Comparison of ENCODE assay signal across 8 cellular contexts in the genomic region with DNA sequence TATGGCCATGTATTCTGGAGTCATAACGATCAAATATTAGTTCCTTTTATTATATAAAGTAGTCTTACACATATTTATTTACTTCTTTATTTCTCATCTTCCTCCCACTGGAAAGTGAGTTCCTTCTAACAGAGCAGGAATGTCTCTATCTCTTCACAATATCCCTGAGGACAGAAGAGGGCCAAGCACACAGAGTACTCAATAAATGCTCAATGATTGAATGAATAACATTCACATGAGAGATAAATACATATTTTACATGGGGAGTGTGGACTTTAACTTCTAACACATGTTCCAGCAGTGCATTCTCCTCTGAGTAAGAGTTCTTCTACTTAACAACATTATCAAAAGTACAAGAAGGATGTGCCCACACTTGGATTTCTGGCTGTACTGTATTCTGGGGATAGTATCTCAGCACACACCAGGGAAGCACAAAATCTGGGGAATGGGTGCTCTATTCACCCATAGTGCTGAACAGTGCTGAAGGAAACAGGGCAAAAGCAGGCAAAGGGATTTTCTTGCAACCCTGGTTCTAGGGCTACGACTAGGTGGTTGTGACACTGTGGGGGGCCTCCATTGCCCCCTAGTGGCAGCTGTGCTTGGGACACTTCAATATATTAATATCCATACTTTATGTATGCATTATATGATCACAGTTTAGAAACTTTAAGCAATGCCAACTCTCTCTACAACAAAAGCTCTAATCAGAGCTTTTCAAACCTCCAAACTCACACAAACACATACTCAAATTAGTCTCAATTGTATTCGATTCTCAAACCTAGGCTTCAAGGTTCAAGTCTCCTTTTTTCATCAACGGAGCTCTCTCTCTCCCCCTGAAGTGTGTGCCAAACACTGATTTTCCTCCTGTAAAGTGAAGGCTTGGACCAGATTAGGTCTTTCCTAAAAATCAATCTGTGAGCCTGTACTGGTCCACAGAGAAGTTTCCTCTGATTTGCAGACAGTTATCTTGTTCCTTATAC.
DNase-seq lines count a peak whose midpoint lies in the region; ATAC-seq and TF ChIP-seq lines count a peak whose summit lies in the region.

No MANE protein-coding gene starts in this region.

- intact Hi-C loops in Right ventricle myocardium inferior (cut with DNase I), result loop anchor here (5.0 kb wide), 1 partner anchor 223 kb away; no protein-coding TSS in a partner anchor
- intact Hi-C loops in cardiac septum (cut with DNase I), result no loop called here
- intact Hi-C loops in esophagus muscularis mucosa (cut with DNase I), result no loop called here
- intact Hi-C loops in transverse colon (cut with DNase I; ENCODE audit: low total_unique reads), result loop anchor here (10.0 kb wide), 1 partner anchor 226 kb away; no protein-coding TSS in a partner anchor

- no peaks in the 10 kb centered on the region for H3K9me3 Mint-ChIP-seq in activated CD8-positive, alpha-beta memory T cell treated with anti-CD3 and anti-CD28 coated beads, Interleukin-2, amount 10 ng/mL, durations not matched to agents 7 days and 5 days (ENCODE audit: low read depth)

- H3K4me3 ChIP-seq in esophagus muscularis mucosa (no peak overlapping the region), transverse colon (no peak overlapping the region)

- no peak for TF ChIP-seq POLR2A in esophagus muscularis mucosa (IDR thresholded peaks at IDR 0.05; ENCODE audit: low read depth)
- no peak for TF ChIP-seq POLR2A in transverse colon (IDR thresholded peaks at IDR 0.05)

- CTCF ChIA-PET in activated CD8-positive, alpha-beta memory T cell treated with anti-CD3 and anti-CD28 coated beads, Interleukin-2, amount 10 ng/mL, durations not matched to agents 7 days and 5 days (lab: Charles Lee), result interaction anchor here (0.6 to 1.9 kb wide), 7 partner anchors 15 to 548 kb away, joined by 3 to 6 read pairs (median 3); no protein-coding TSS in a partner anchor

- no peaks in the 10 kb centered on the region for H3K36me3 ChIP-seq in esophagus muscularis mucosa
- no peaks in the 10 kb centered on the region for H3K36me3 ChIP-seq in transverse colon

- in situ Hi-C loops in transverse colon (cut with MboI; ENCODE audit: low pct_ligation_motif_present in 1 of 4, low pct_unique_long_range_greater_than_20kb in 1 of 4, low sequenced_read_pairs in 3 of 4), result loop anchor here in 1 of 4 donors (25.0 kb wide), 1 partner anchor 228 kb away; no protein-coding TSS in a partner anchor

- H3K27me3 Mint-ChIP-seq in activated CD8-positive, alpha-beta memory T cell treated with anti-CD3 and anti-CD28 coated beads, Interleukin-2, amount 10 ng/mL, durations not matched to agents 7 days and 5 days, result no peaks in the 10 kb centered on the region

- DNase-seq in Right ventricle myocardium inferior (ENCODE audit: missing footprints), result peak; percentile 53
- DNase-seq in cardiac septum (ENCODE audit: low spot score), result no peak
- DNase-seq in NCI-H1694 treated with DMSO at 0.1 percent for 48 hours (lab: John Stamatoyannopoulos, UW), result peak; percentile 49
- peak; percentile 69 for DNase-seq in activated CD8-positive, alpha-beta memory T cell treated with anti-CD3 and anti-CD28 coated beads, Interleukin-2, amount 10 ng/mL, durations not matched to agents 7 days and 5 days
- no peak for DNase-seq in esophagus muscularis mucosa (ENCODE audit: extremely low spot score)
- DNase-seq in omental fat pad (ENCODE audit: low spot score), result peak; percentile 65
- peak; percentile 66 for DNase-seq in transverse colon

- H3K27ac ChIP-seq in esophagus muscularis mucosa (replicated peaks in 1 of 4), result no peak overlapping the region
- H3K27ac ChIP-seq in transverse colon, result no peak overlapping the region

- no peaks in the 10 kb centered on the region for H3K36me3 Mint-ChIP-seq in activated CD8-positive, alpha-beta memory T cell treated with anti-CD3 and anti-CD28 coated beads, Interleukin-2, amount 10 ng/mL, durations not matched to agents 7 days and 5 days

- H3K27me3 ChIP-seq in esophagus muscularis mucosa (no peaks in the 10 kb centered on the region), transverse colon (no peaks in the 10 kb centered on the region)

- H3K27ac Mint-ChIP-seq in activated CD8-positive, alpha-beta memory T cell treated with anti-CD3 and anti-CD28 coated beads, Interleukin-2, amount 10 ng/mL, durations not matched to agents 7 days and 5 days, result no peak overlapping the region

- peaks cover 0 to 11% (median 7%) of the 10 kb centered on the region in 4 donors for H3K4me1 ChIP-seq in esophagus muscularis mucosa
- peaks cover 0 to 16% (median 5%) of the 10 kb centered on the region in 4 donors for H3K4me1 ChIP-seq in transverse colon

- WGBS in esophagus muscularis mucosa, result 52% methylated on average over 4 of the region's 4 CpGs
- WGBS in transverse colon (ENCODE audit: low coverage in 1 of 2), 2 donors, result 34 to 65% methylated on average over 4 of the region's 4 CpGs

- H3K4me3 Mint-ChIP-seq in activated CD8-positive, alpha-beta memory T cell treated with anti-CD3 and anti-CD28 coated beads, Interleukin-2, amount 10 ng/mL, durations not matched to agents 7 days and 5 days, result no peak overlapping the region

- no peak for TF ChIP-seq EP300 in esophagus muscularis mucosa (IDR thresholded peaks at IDR 0.05)
- TF ChIP-seq EP300 in transverse colon (IDR thresholded peaks at IDR 0.05; ENCODE audit: low read depth), result no peak

- H3K9me3 ChIP-seq in esophagus muscularis mucosa (no peaks in the 10 kb centered on the region), transverse colon (no peaks in the 10 kb centered on the region)

- peak in 2 of 3 experiments; percentile 58 to 76 for TF ChIP-seq CTCF in esophagus muscularis mucosa (IDR thresholded peaks at IDR 0.05)
- TF ChIP-seq CTCF in omental fat pad (IDR thresholded peaks at IDR 0.05), result no peak
- TF ChIP-seq CTCF in transverse colon (IDR thresholded peaks at IDR 0.05), result peak; percentile 71 to 85 (median 79)

- no peaks in the 10 kb centered on the region for H3K4me1 Mint-ChIP-seq in activated CD8-positive, alpha-beta memory T cell treated with anti-CD3 and anti-CD28 coated beads, Interleukin-2, amount 10 ng/mL, durations not matched to agents 7 days and 5 days

- ATAC-seq in Right ventricle myocardium inferior (peak; percentile 68), HG02759 (IDR thresholded peaks at IDR 0.05; ENCODE audit: unreplicated experiment) (peak; percentile 96), omental fat pad (ENCODE audit: low FRiP score) (no peak)
- ATAC-seq in activated CD8-positive, alpha-beta memory T cell treated with anti-CD3 and anti-CD28 coated beads, Interleukin-2, amount 10 ng/mL, durations not matched to agents 7 days and 5 days, result peak; percentile 86

Comparison
In these comparisons a context has a peak if more than half of its experiments do, and no peak if none do; other contexts are left out.
1. DNase-seq: peak in Right ventricle myocardium inferior (single experiment), NCI-H1694 treated with DMSO at 0.1 percent for 48 hours (single experiment), activated CD8-positive, alpha-beta memory T cell treated with anti-CD3 and anti-CD28 coated beads, Interleukin-2, amount 10 ng/mL, durations not matched to agents 7 days and 5 days (single experiment), omental fat pad (single experiment) and transverse colon (single experiment); none in cardiac septum (single experiment) and esophagus muscularis mucosa (single experiment).
2. intact Hi-C loops: an anchor here in Right ventricle myocardium inferior (5.0 kb wide) and transverse colon (10.0 kb wide); none called in cardiac septum and esophagus muscularis mucosa.
3. CTCF ChIP-seq: peak in esophagus muscularis mucosa (2 of 3) and transverse colon (5 of 5); none in omental fat pad (0 of 3).